ENCODE assay signal across 8 cellular contexts in genomic region chr6:132401120-132401940, GRCh38. TPM values are rescaled to one million over a fixed set of nuclear protein-coding genes. Genes with fewer than 3 reads are reported as not detected.
DNase-seq lines count a peak whose midpoint lies in the region; ATAC-seq, FAIRE-seq and TF ChIP-seq lines count a peak whose summit lies in the region.

MOXD1 (minus strand) TSS chr6:132401475; CDS start chr6:132401426, 49 bp downstream.

- H3K4me1 Mint-ChIP-seq in Calu3 (ENCODE audit: low read depth, unreplicated experiment), result peaks cover 13% of the 10 kb centered on the region
- H3K4me1 Mint-ChIP-seq in T-helper 2 cell treated with Interferon-gamma antibody and Interleukin-4, amounts not matched to agents 5 μg/mL and 100 μg/mL, for 36 hours (ENCODE audit: low read depth), result no peaks in the 10 kb centered on the region

- DNase-seq in Calu3 (peak; percentile 79), HTR-8/SVneo (ENCODE audit: insufficient read length, low spot score) (peak; percentile 41), ascending aorta (ENCODE audit: low spot score in 2 of 2) (no peak), sciatic nerve (ENCODE audit: low spot score) (peak; percentile 71), KG1 (lab: John Stamatoyannopoulos, UW) (no peak)
- DNase-seq in T-helper 2 cell treated with Interferon-gamma antibody and Interleukin-4, amounts not matched to agents 5 μg/mL and 100 μg/mL, for 36 hours (ENCODE audit: low spot score), result no peak

- BruUV-seq in Calu3 (replicated peaks; lab: Mats Ljungman, UMichigan), result no TSS peak

- H3K9me3 ChIP-seq in ascending aorta, result no peaks in the 10 kb centered on the region

- no peak within 1 kb of the TSS for H3K27ac Mint-ChIP-seq in Calu3 (ENCODE audit: unreplicated experiment)
- no peak within 1 kb of the TSS for H3K27ac Mint-ChIP-seq in T-helper 2 cell treated with Interferon-gamma antibody and Interleukin-4, amounts not matched to agents 5 μg/mL and 100 μg/mL, for 36 hours

- peaks cover 17% of the 10 kb centered on the region for H3K36me3 Mint-ChIP-seq in Calu3 (ENCODE audit: insufficient read depth, unreplicated experiment)
- H3K36me3 Mint-ChIP-seq in T-helper 2 cell treated with Interferon-gamma antibody and Interleukin-4, amounts not matched to agents 5 μg/mL and 100 μg/mL, for 36 hours (ENCODE audit: low read depth), result no peaks in the 10 kb centered on the region

- peaks cover 23% of the 10 kb centered on the region for H3K27me3 Mint-ChIP-seq in Calu3 (ENCODE audit: unreplicated experiment)
- peaks cover 66% of the 10 kb centered on the region for H3K27me3 Mint-ChIP-seq in T-helper 2 cell treated with Interferon-gamma antibody and Interleukin-4, amounts not matched to agents 5 μg/mL and 100 μg/mL, for 36 hours (ENCODE audit: low read depth)

- intact Hi-C loops in Calu3 (cut with micrococcal nuclease; ENCODE audit: unreplicated experiment), result no loop called here
- intact Hi-C loops in ascending aorta (cut with DNase I), result no loop called here
- intact Hi-C loops in sciatic nerve (cut with DNase I), result no loop called here

- FAIRE-seq in HTR-8/SVneo (lab: Jason Lieb, UNC), result no peak

- H3K9me3 Mint-ChIP-seq in Calu3 (ENCODE audit: low read depth, unreplicated experiment), result no peaks in the 10 kb centered on the region
- no peaks in the 10 kb centered on the region for H3K9me3 Mint-ChIP-seq in T-helper 2 cell treated with Interferon-gamma antibody and Interleukin-4, amounts not matched to agents 5 μg/mL and 100 μg/mL, for 36 hours

- H3K4me3 ChIP-seq in ascending aorta, result peak within 1 kb of the TSS; percentile 70
- H3K4me3 ChIP-seq in iPS-11a (ENCODE audit: low read depth, low read length), result peak within 1 kb of the TSS; percentile 78

- peak within 1 kb of the TSS; percentile 69 for H3K4me3 Mint-ChIP-seq in Calu3 (ENCODE audit: low read depth, unreplicated experiment)
- no peak within 1 kb of the TSS for H3K4me3 Mint-ChIP-seq in T-helper 2 cell treated with Interferon-gamma antibody and Interleukin-4, amounts not matched to agents 5 μg/mL and 100 μg/mL, for 36 hours

- H3K36me3 ChIP-seq in ascending aorta, result no peaks in the 10 kb centered on the region

- no peak within 1 kb of the TSS for H3K27ac ChIP-seq in ascending aorta

- no peak for TF ChIP-seq CTCF in Calu3 (IDR thresholded peaks at IDR 0.05; ENCODE audit: unreplicated experiment)
- peak in 1 of 3 experiments; percentile 16 for TF ChIP-seq CTCF in ascending aorta (IDR thresholded peaks at IDR 0.05)

- ATAC-seq in GM21367 (IDR thresholded peaks at IDR 0.05; ENCODE audit: unreplicated experiment), result peak; percentile 47
- ATAC-seq in sciatic nerve, result peak; percentile 88

- H3K4me1 ChIP-seq in ascending aorta, result peaks cover 0 to 3% of the 10 kb centered on the region in 2 donors

- CTCF ChIA-PET in Calu3 (lab: Charles Lee), result interaction anchor here (1.2 kb wide), 1 partner anchor 10 kb away, joined by 6 read pairs; no protein-coding TSS in a partner anchor

- no peaks in the 10 kb centered on the region for H3K27me3 ChIP-seq in ascending aorta

RNA-seq across cellular contexts. Expression of gene MOXD1, which starts in this region (rescaled TPM):
- 13.2 and 13.6 TPM in 2 replicates for total RNA-seq in Calu3 (2022)
- 0.75 TPM for total RNA-seq in ascending aorta
- total RNA-seq in sciatic nerve, result 14.2 TPM

Comparison
In these comparisons a context has a peak if more than half of its experiments do, and no peak if none do; other contexts are left out.
1. DNase-seq: peak in Calu3 (single experiment), HTR-8/SVneo (single experiment) and sciatic nerve (single experiment); none in ascending aorta (0 of 2), KG1 (single experiment) and T-helper 2 cell treated with Interferon-gamma antibody and Interleukin-4, amounts not matched to agents 5 μg/mL and 100 μg/mL, for 36 hours (single experiment).